In genomic region chr11:17371614-17372013, GRCh38 we compare ENCODE assay signal across 21 cellular contexts. TPM values are rescaled to one million over a fixed set of nuclear protein-coding genes. Genes with fewer than 3 reads are reported as not detected.
DNase-seq lines count a peak whose midpoint lies in the region; ATAC-seq, FAIRE-seq and TF ChIP-seq lines count a peak whose summit lies in the region.
"Had no signal": no experiment of that assay in that cellular context is flagged by ENCODE, and none has a peak within 500 bp of the region (broad histone marks: within the 10 kb centered on the region; RNA-seq: fewer than 3 reads in every experiment).

No MANE protein-coding gene starts in this region.

- ATAC-seq in K562 (peak; percentile 72), pancreas (no peak)
- ATAC-seq: stimulated activated naive CD8-positive, alpha-beta T cell treated with anti-CD3 and anti-CD28 coated beads, Interleukin-15, Interleukin-2, amounts not matched to agents 100 U/mL and 50 U/mL, for 24 hours had no signal

- TF ChIP-seq CTCF in HFFc6 (IDR thresholded peaks at IDR 0.05) (no peak), K562 (IDR thresholded peaks at IDR 0.05 in 2 of 3, conservative IDR thresholded peaks at IDR 0.05 in 1 of 3; ENCODE audit: insufficient read depth in 2 of 3, low read depth in 1 of 3, low read length in 3 of 3) (no peak), pancreas (IDR thresholded peaks at IDR 0.05) (no peak), spleen (IDR thresholded peaks at IDR 0.05 in 8 of 11, conservative IDR thresholded peaks at IDR 0.05 in 3 of 11) (no peak)

- TF ChIP-seq POLR2A in K562 (conservative IDR thresholded peaks at IDR 0.05): no peak
- no peak for TF ChIP-seq POLR2A in spleen (IDR thresholded peaks at IDR 0.05)

- peaks cover 55% of the 10 kb centered on the region for H3K9me3 Mint-ChIP-seq in HFFc6

- H3K27ac Mint-ChIP-seq in HFFc6: no peak overlapping the region
- H3K27ac Mint-ChIP-seq: CD14-positive monocyte, immature natural killer cell, nephron progenitor cell had no signal

- H3K4me1 Mint-ChIP-seq in HFFc6 (ENCODE audit: low read depth): peaks cover 6% of the 10 kb centered on the region; the same call in 1 of the 2 replicates
- H3K4me1 Mint-ChIP-seq: nephron progenitor cell had no signal

- intact Hi-C loops in K562 (cut with micrococcal nuclease): no loop called here
- intact Hi-C loops in pancreas (cut with DNase I): loop anchor here in 1 of 3 donors (10.0 kb wide), 1 partner anchor 133 kb away; no protein-coding TSS in a partner anchor
- intact Hi-C loops in spleen (cut with DNase I; ENCODE audit: low total_unique reads): no loop called here

- H3K27ac ChIP-seq in K562 (ENCODE audit: extremely low read depth, low read depth, low read length): no peak overlapping the region
- no peak overlapping the region for H3K27ac ChIP-seq in pancreas
- no peak overlapping the region for H3K27ac ChIP-seq in spleen
- H3K27ac ChIP-seq: HL-60, KMS-11 had no signal

- in situ Hi-C loops in K562 (cut with MboI): no loop called here

- H3K79me2 ChIP-seq in K562 (ENCODE audit: control insufficient read depth, insufficient read depth, low read length): no peaks in the 10 kb centered on the region

- H3K9me3 ChIP-seq in K562 (replicated peaks; ENCODE audit: control insufficient read depth, insufficient read depth, low read depth, low read length) (peaks cover 33% of the 10 kb centered on the region), pancreas (peaks cover 0 to 3% (median 0%) of the 10 kb centered on the region in 4 donors), spleen (peaks cover 22 to 80% (median 65%) of the 10 kb centered on the region in 8 donors)

- no peak overlapping the region for H3K4me3 Mint-ChIP-seq in HFFc6
- H3K4me3 Mint-ChIP-seq: CD14-positive monocyte, nephron progenitor cell had no signal

- no peak for TF ChIP-seq RAD21 in K562 (CRISPR knock-in tag; conservative IDR thresholded peaks at IDR 0.05 in 1 of 2, IDR thresholded peaks at IDR 0.05 in 1 of 2)

- H3K27me3 Mint-ChIP-seq in HFFc6 (ENCODE audit: insufficient read depth): no peaks in the 10 kb centered on the region

- H3K27me3 ChIP-seq in K562 (ENCODE audit: control insufficient read depth in 2 of 2, insufficient read depth in 2 of 2, low read length in 2 of 2) (no peaks in the 10 kb centered on the region), pancreas (no peaks in the 10 kb centered on the region), spleen (replicated peaks in 1 of 7) (no peaks in the 10 kb centered on the region)

- no peaks in the 10 kb centered on the region for H4K20me1 ChIP-seq in K562 (replicated peaks; ENCODE audit: control insufficient read depth, insufficient read depth, low read length)

- DNase-seq in NCI-H1417 (lab: John Stamatoyannopoulos, UW) (peak; percentile 13 to 64 (median 35)), NCI-H1417 treated with DMSO at 0.1 percent for 48 hours (lab: John Stamatoyannopoulos, UW) (no peak), HFFc6 (peak; percentile 37), K562 (ENCODE audit: extremely low read depth in 1 of 4, low spot score in 3 of 4) (peak in 2 of 4 experiments; percentile 24 to 64), iris pigment epithelial cell (ENCODE audit: low read depth) (peak; percentile 47), NCI-H510A (lab: John Stamatoyannopoulos, UW) (no peak), pancreas (no peak), spleen (no peak)
- DNase-seq: activated CD4-positive, alpha-beta T cell treated with anti-CD3 and anti-CD28 coated beads, Interleukin-2, amount 50 U/mL, for 4 hours; activated T-cell treated with anti-CD3 and anti-CD28 coated beads, Interleukin-2, amount 50 U/mL, for 48 hours; DMS79 treated with DMSO at 0.1 percent for 48 hours; glutamatergic neuron; immature natural killer cell; NCI-H1694 treated with DMSO at 0.1 percent for 48 hours; NCI-H774; nephron progenitor cell; stimulated activated CD4-positive, alpha-beta T cell treated with anti-CD3 and anti-CD28 coated beads, Interleukin-15, amount 100 ng/mL, for 24 hours; stimulated activated naive CD8-positive, alpha-beta T cell treated with anti-CD3 and anti-CD28 coated beads, Interleukin-15, Interleukin-2, amounts not matched to agents 100 U/mL and 50 U/mL, for 24 hours had no signal

- POLR2A ChIA-PET in K562 (lab: Yijun Ruan, JAX): no interaction called here

- H3K9me1 ChIP-seq in K562 (ENCODE audit: control insufficient read depth, insufficient read depth, low read length): no peaks in the 10 kb centered on the region

- no peaks in the 10 kb centered on the region for H3K4me1 ChIP-seq in K562 (replicated peaks in 1 of 2; ENCODE audit: control insufficient read depth in 2 of 2, insufficient read depth in 2 of 2, low read length in 2 of 2)
- no peaks in the 10 kb centered on the region for H3K4me1 ChIP-seq in pancreas
- no peaks in the 10 kb centered on the region for H3K4me1 ChIP-seq in spleen

- TF ChIP-seq EP300 in K562 (IDR thresholded peaks at IDR 0.05; ENCODE audit: low read length): no peak

- no peak overlapping the region for H2AFZ ChIP-seq in K562 (ENCODE audit: low read depth, low read length)

- CTCF ChIA-PET in K562 (lab: Yijun Ruan, JAX; ENCODE audit: low intra/inter-chr PET ratio): interaction anchor here (0.6 kb wide), 1 partner anchor 156 kb away, joined by 3 read pairs; no protein-coding TSS in a partner anchor

- BruUV-seq in K562 (replicated peaks; lab: Mats Ljungman, UMichigan): no TSS peak

- 86% methylated on average over 3 of the region's 3 CpGs for WGBS in K562 (ENCODE audit: insufficient coverage, low coverage, missing lambda C conversion rate)
- WGBS in pancreas, 2 donors: 57 to 58% methylated on average over 3 of the region's 3 CpGs
- 58 to 75% (median 59%) methylated on average over 3 of the region's 3 CpGs for WGBS in spleen, 5 donors

- H3K9ac ChIP-seq in K562 (ENCODE audit: insufficient read depth in 1 of 2, low read depth in 2 of 2, low read length in 2 of 2): no peak overlapping the region
- H3K9ac ChIP-seq: KMS-11 had no signal

- no peak for FAIRE-seq in K562 (lab: Jason Lieb, UNC)
- no peak for FAIRE-seq in pancreas (lab: Jason Lieb, UNC)

- H3K36me3 Mint-ChIP-seq in HFFc6 (ENCODE audit: low read depth): peaks cover 85% of the 10 kb centered on the region

- no peak overlapping the region for H3K4me2 ChIP-seq in K562 (ENCODE audit: insufficient read depth, low read length)
- H3K4me2 ChIP-seq: KMS-11 had no signal

- no peak overlapping the region for H3K4me3 ChIP-seq in K562
- no peak overlapping the region for H3K4me3 ChIP-seq in pancreas
- H3K4me3 ChIP-seq in spleen: peak overlapping the region in 1 of 8 donors; percentile 4

- H3K36me3 ChIP-seq in K562 (ENCODE audit: control insufficient read depth, insufficient read depth, low read length): peaks cover 100% of the 10 kb centered on the region
- H3K36me3 ChIP-seq in pancreas: peaks cover 0 to 27% (median 0%) of the 10 kb centered on the region in 3 donors
- peaks cover 9 to 87% (median 37%) of the 10 kb centered on the region in 6 donors for H3K36me3 ChIP-seq in spleen

RNA-seq across cellular contexts. Expression of gene KCNJ11, which starts 16.8 kb away (rescaled TPM):
- not detected for total RNA-seq in HFFc6 (2021; fragmentation: NEBNext Ultra II Directional; extraction: Animal tissue kit (Norgen Biotek cat#: 25700))
- 2.1 and 9.1 TPM in 2 replicates for total RNA-seq in K562 (2011; cell fraction: chromatin; rRNA removed; ENCODE audit: low replicate concordance)
- total RNA-seq in K562 (2011; cell fraction: nucleolus; rRNA removed): 11.7 and 13.2 TPM in 2 replicates
- total RNA-seq in K562 (2011; cell fraction: nucleoplasm; rRNA removed): 5.3 and 6.8 TPM in 2 replicates
- total RNA-seq in K562 (2014; rRNA removed): 1.6 and 2.7 TPM in 2 replicates
- 0.41 and 0.62 TPM in 2 replicates for total RNA-seq in K562 (2014; rRNA removed; fragmentation: Illumina TruSeq; extraction: Trizol)
- 0.54 and 0.60 TPM in 2 replicates for total RNA-seq in K562 (2015; rRNA removed; fragmentation: Illumina TruSeq; extraction: Trizol)
- 3.3 and 3.7 TPM in 2 replicates for total RNA-seq in K562 (2021)
- 0.85 and 1.8 TPM in 2 replicates for polyA plus RNA-seq in K562 (2011; rRNA removed)
- polyA plus RNA-seq in K562 (2011; cell fraction: cytosol; rRNA removed): 1.7 and 2.6 TPM in 2 replicates
- 2.1 and 2.6 TPM in 2 replicates for polyA plus RNA-seq in K562 (2011; cell fraction: nucleus; rRNA removed)
- polyA plus RNA-seq in K562 (2012): 1.5 and 4.7 TPM in 2 replicates
- 1.4 and 3.1 TPM in 2 replicates for polyA plus RNA-seq in K562 (2014; fragmentation: Illumina TruSeq; extraction: Trizol)
- not detected for polyA plus RNA-seq in K562 (2014; fragmentation: Nextera tagmentation; extraction: Ambion mirVana)
- polyA plus RNA-seq in K562 (2014; rRNA removed): 0.86 and 2.7 TPM in 2 replicates
- 1.2 and 2.7 TPM in 2 replicates for polyA minus RNA-seq in K562 (2011; rRNA and poly(A)+ RNA removed)
- 5.3 and 5.6 TPM in 2 replicates for polyA minus RNA-seq in K562 (2011; cell fraction: cytosol; rRNA and poly(A)+ RNA removed)
- polyA minus RNA-seq in K562 (2011; cell fraction: nucleus; rRNA and poly(A)+ RNA removed): 2.1 and 3.0 TPM in 2 replicates
- 10 to 100 TPM in 4 of 6 donors, 1 to 10 TPM in 2; 5.0 to 12.4 (median 11.1) TPM for total RNA-seq in pancreas
- 10 to 100 TPM in 1 of 2 donors, 1 to 10 TPM in 1; 9.9 to 17.7 TPM for polyA plus RNA-seq in pancreas
- 1 to 10 TPM in 6 of 7 donors, not detected in 1; 1.2 to 3.8 (median 1.9) TPM for total RNA-seq in spleen
- polyA plus RNA-seq in spleen: under 1 TPM; 0.13 to 0.79 (median 0.51) TPM
- polyA plus RNA-seq: CD14-positive monocyte, immature natural killer cell had no signal

RNA-seq across cellular contexts. Expression of gene NCR3LG1, which starts 20.0 kb away (rescaled TPM):
- total RNA-seq in HFFc6 (2021; fragmentation: NEBNext Ultra II Directional; extraction: Animal tissue kit (Norgen Biotek cat#: 25700)): 1 to 10 TPM; 2.2 to 3.4 (median 2.5) TPM
- total RNA-seq in K562 (2011; cell fraction: chromatin; rRNA removed; ENCODE audit: low replicate concordance): 39.2 and 56.4 TPM in 2 replicates
- total RNA-seq in K562 (2011; cell fraction: nucleolus; rRNA removed): 30.5 and 32.8 TPM in 2 replicates
- total RNA-seq in K562 (2011; cell fraction: nucleoplasm; rRNA removed): 52.4 and 80.8 TPM in 2 replicates
- total RNA-seq in K562 (2014; rRNA removed) (23.7 and 28.4 TPM in 2 replicates), K562 (2014; rRNA removed; fragmentation: Illumina TruSeq; extraction: Trizol) (39.8 and 45.1 TPM in 2 replicates), K562 (2015; rRNA removed; fragmentation: Illumina TruSeq; extraction: Trizol) (36.2 and 38.1 TPM in 2 replicates), K562 (2021) (31.5 and 32.4 TPM in 2 replicates), pancreas (1 to 10 TPM in 4 of 6 donors, under 1 TPM in 2; 0.83 to 1.6 (median 1.1) TPM), spleen (1 to 10 TPM; 1.5 to 5.4 (median 2.3) TPM)
- polyA plus RNA-seq in K562 (2011; rRNA removed) (21.5 and 25.1 TPM in 2 replicates), K562 (2014; fragmentation: Illumina TruSeq; extraction: Trizol) (30.8 and 33.8 TPM in 2 replicates), K562 (2014; fragmentation: Nextera tagmentation; extraction: Ambion mirVana) (1 to 10 TPM; 4.1 to 6.6 TPM), K562 (2014; rRNA removed) (13.8 and 17.3 TPM in 2 replicates), pancreas (under 1 TPM; 0.42 to 0.85 TPM), spleen (under 1 TPM; 0.04 to 0.16 (median 0.05) TPM)
- 10.8 and 15.1 TPM in 2 replicates for polyA plus RNA-seq in K562 (2011; cell fraction: cytosol; rRNA removed)
- 19.9 and 26.2 TPM in 2 replicates for polyA plus RNA-seq in K562 (2011; cell fraction: nucleus; rRNA removed)
- 8.6 and 13.8 TPM in 2 replicates for polyA plus RNA-seq in K562 (2012)
- 59.3 and 62.8 TPM in 2 replicates for polyA minus RNA-seq in K562 (2011; rRNA and poly(A)+ RNA removed)
- polyA minus RNA-seq in K562 (2011; cell fraction: cytosol; rRNA and poly(A)+ RNA removed): 33.5 and 36.6 TPM in 2 replicates
- 14.7 and 24.0 TPM in 2 replicates for polyA minus RNA-seq in K562 (2011; cell fraction: nucleus; rRNA and poly(A)+ RNA removed)

Comparison
In these comparisons a context has a peak if more than half of its experiments do, and no peak if none do; other contexts are left out.
1. DNase-seq: peak in NCI-H1417 (3 of 3), HFFc6 (single experiment) and iris pigment epithelial cell (single experiment); none in NCI-H1417 treated with DMSO at 0.1 percent for 48 hours (single experiment), NCI-H510A (single experiment), pancreas (0 of 6) and spleen (single experiment).